20 cellular contexts compared by ENCODE assay signal in the genomic region with DNA sequence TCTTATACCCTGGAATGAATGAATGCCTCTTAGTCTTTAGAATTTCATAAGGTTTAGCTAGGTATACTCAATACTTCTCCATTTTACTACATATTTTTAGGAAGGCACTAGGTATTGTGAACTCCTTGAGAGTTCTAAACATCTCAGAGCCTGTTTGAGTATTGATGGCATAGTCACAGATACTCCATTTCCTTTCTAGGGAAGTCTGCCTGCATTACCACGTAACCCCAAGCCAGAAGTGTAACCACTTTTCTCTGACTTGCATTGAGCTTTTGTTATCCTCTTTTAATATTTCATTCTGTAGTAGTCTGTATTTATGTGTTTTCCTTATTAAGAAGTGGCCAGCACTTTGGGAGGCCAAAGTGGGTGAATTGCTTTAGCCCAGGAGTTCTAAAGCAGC. TPM values are rescaled to one million over a fixed set of nuclear protein-coding genes. Genes with fewer than 3 reads are reported as not detected.
DNase-seq lines count a peak whose midpoint lies in the region; ATAC-seq lines count a peak whose summit lies in the region.
"Had no signal": no experiment of that assay in that cellular context is flagged by ENCODE, and none has a peak within 500 bp of the region (broad histone marks: within the 10 kb centered on the region; RNA-seq: fewer than 3 reads in every experiment).

No MANE protein-coding gene starts in this region.

- H3K36me3 ChIP-seq in trophoblast cell (ENCODE audit: control insufficient read depth in 1 of 2, insufficient read depth in 2 of 2, low read length in 2 of 2) (peaks cover 0 to 9% of the 10 kb centered on the region in 2 experiments), mesendoderm (ENCODE audit: control insufficient read depth, insufficient read depth, low read length) (no peaks in the 10 kb centered on the region)
- H3K36me3 ChIP-seq: breast epithelium, stomach, transverse colon had no signal

- DNase-seq in activated T-cell treated with anti-CD3 and anti-CD28 coated beads, Interleukin-2, amount 50 U/mL, for 72 hours: no peak
- no peak for DNase-seq in activated T-cell treated with anti-CD3 and anti-CD28 coated beads, Interleukin-2, amount 50 U/mL, for 48 hours
- DNase-seq in Jurkat, Clone E6-1 (ENCODE audit: low read depth, low spot score): peak; percentile 26
- DNase-seq in activated CD4-positive, alpha-beta memory T cell treated with anti-CD3 and anti-CD28 coated beads, Interleukin-2, amount 10 ng/mL, durations not matched to agents 7 days and 5 days: no peak
- DNase-seq in trophoblast cell: no peak
- no peak for DNase-seq in NCI-H2029 treated with DMSO at 0.1 percent for 48 hours (lab: John Stamatoyannopoulos, UW)
- no peak for DNase-seq in mesendoderm
- DNase-seq: activated gamma-delta T cell treated with Interleukin-2 at 50 U/mL for 16 hours, HCEC 1CT, naive B cell, NCI-H2081, NCI-H345, retina, SIG-M5, small intestine, stomach, transverse colon had no signal

- H3K27me3 Mint-ChIP-seq in activated T-cell treated with anti-CD3 and anti-CD28 coated beads, Interleukin-2, amount 50 U/mL, for 72 hours (ENCODE audit: low read depth): no peaks in the 10 kb centered on the region
- H3K27me3 Mint-ChIP-seq in activated CD4-positive, alpha-beta memory T cell treated with anti-CD3 and anti-CD28 coated beads, Interleukin-2, amount 10 ng/mL, durations not matched to agents 7 days and 5 days: no peaks in the 10 kb centered on the region
- H3K27me3 Mint-ChIP-seq: naive B cell had no signal

- H2BK5ac ChIP-seq in trophoblast cell (ENCODE audit: low read depth, low read length, poor library complexity): no peak overlapping the region
- H2BK5ac ChIP-seq in mesendoderm (ENCODE audit: low read length): no peak overlapping the region

- H3K23ac ChIP-seq in trophoblast cell (ENCODE audit: low read length): no peak overlapping the region
- H3K23ac ChIP-seq in mesendoderm (ENCODE audit: low read length): no peak overlapping the region

- H3K4me1 ChIP-seq in trophoblast cell (ENCODE audit: control insufficient read depth in 1 of 2, insufficient read depth in 2 of 2, low read length in 2 of 2) (no peaks in the 10 kb centered on the region), mesendoderm (ENCODE audit: control insufficient read depth, low read depth, low read length) (peaks cover 4% of the 10 kb centered on the region)
- H3K4me1 ChIP-seq: breast epithelium had no signal

- H3K79me1 ChIP-seq in trophoblast cell (ENCODE audit: low read length): no peaks in the 10 kb centered on the region
- H3K79me1 ChIP-seq in mesendoderm (ENCODE audit: low read length): peaks cover 12% of the 10 kb centered on the region

- no peaks in the 10 kb centered on the region for H3K9me3 ChIP-seq in trophoblast cell (ENCODE audit: insufficient read depth, low read depth, low read length)
- H3K9me3 ChIP-seq: BLaER1, breast epithelium, stomach, transverse colon had no signal

- no peak overlapping the region for H4K91ac ChIP-seq in trophoblast cell (ENCODE audit: low read depth, low read length)

- peak; percentile 42 to 54 for ATAC-seq in activated T-cell treated with anti-CD3 and anti-CD28 coated beads, Interleukin-2, amount 50 U/mL, for 72 hours (replicated peaks in 1 of 2)

- no peak overlapping the region for H2BK12ac ChIP-seq in trophoblast cell (ENCODE audit: low read length)

- H2BK15ac ChIP-seq in mesendoderm (replicated peaks; ENCODE audit: low read depth): no peak overlapping the region

- H3K18ac ChIP-seq in trophoblast cell (ENCODE audit: low read length) (no peak overlapping the region), mesendoderm (ENCODE audit: low read length) (no peak overlapping the region)

- H2BK120ac ChIP-seq in trophoblast cell (ENCODE audit: insufficient read depth, low read length, poor library complexity): no peak overlapping the region
- no peak overlapping the region for H2BK120ac ChIP-seq in mesendoderm (ENCODE audit: low read depth, low read length)

- WGBS in trophoblast cell (ENCODE audit: extremely low coverage, insufficient coverage, insufficient read length): no CpG with 5 or more reads among the region's 1 CpG
- no CpG with 5 or more reads among the region's 1 CpG for WGBS in mesendoderm (ENCODE audit: extremely low coverage, insufficient coverage, low lambda C conversion rate)

- no peaks in the 10 kb centered on the region for H3K27me3 ChIP-seq in trophoblast cell (ENCODE audit: insufficient read depth, low read length)
- no peaks in the 10 kb centered on the region for H3K27me3 ChIP-seq in mesendoderm (ENCODE audit: insufficient read depth, low read length, poor library complexity)
- H3K27me3 ChIP-seq: BLaER1, breast epithelium, stomach, transverse colon had no signal

- H4K12ac ChIP-seq in trophoblast cell (ENCODE audit: low read depth, low read length): no peak overlapping the region

- H3K56ac ChIP-seq in mesendoderm (ENCODE audit: low read length): no peak overlapping the region

- POLR2A ChIA-PET in activated CD4-positive, alpha-beta memory T cell treated with anti-CD3 and anti-CD28 coated beads, Interleukin-2, amount 10 ng/mL, durations not matched to agents 7 days and 5 days (lab: Charles Lee): interaction anchor here (0.6 to 5.9 kb wide), 5 partner anchors 10 to 50 kb away, joined by 3 to 45 read pairs (median 4); partner anchors contain the start of gene TOP1

- peaks cover 2 to 7% of the 10 kb centered on the region in 2 donors for H3K36me3 Mint-ChIP-seq in activated T-cell treated with anti-CD3 and anti-CD28 coated beads, Interleukin-2, amount 50 U/mL, for 72 hours (ENCODE audit: insufficient read depth in 2 of 2)
- peaks cover 52% of the 10 kb centered on the region for H3K36me3 Mint-ChIP-seq in activated CD4-positive, alpha-beta memory T cell treated with anti-CD3 and anti-CD28 coated beads, Interleukin-2, amount 10 ng/mL, durations not matched to agents 7 days and 5 days (ENCODE audit: low read depth)

- H2AFZ ChIP-seq in trophoblast cell (ENCODE audit: insufficient read depth, low read length, poor library complexity): no peak overlapping the region

- no peak overlapping the region for H3K4me3 ChIP-seq in Jurkat, Clone E6-1 (ENCODE audit: low read length)
- H3K4me3 ChIP-seq in trophoblast cell (ENCODE audit: low read depth, low read length) (no peak overlapping the region), mesendoderm (ENCODE audit: low read length) (no peak overlapping the region)
- H3K4me3 ChIP-seq: BLaER1, breast epithelium, stomach, transverse colon had no signal

- H4K5ac ChIP-seq in mesendoderm (ENCODE audit: low read length): no peak overlapping the region

- CTCF ChIA-PET in activated CD4-positive, alpha-beta memory T cell treated with anti-CD3 and anti-CD28 coated beads, Interleukin-2, amount 10 ng/mL, durations not matched to agents 7 days and 5 days (lab: Charles Lee): interaction anchor here (1.2 to 3.4 kb wide), 5 partner anchors 10 to 94 kb away, joined by 3 to 13 read pairs (median 5); no protein-coding TSS in a partner anchor

- peaks cover 86% of the 10 kb centered on the region for H3K4me1 Mint-ChIP-seq in activated T-cell treated with anti-CD3 and anti-CD28 coated beads, Interleukin-2, amount 50 U/mL, for 72 hours (ENCODE audit: low read depth)
- H3K4me1 Mint-ChIP-seq in activated CD4-positive, alpha-beta memory T cell treated with anti-CD3 and anti-CD28 coated beads, Interleukin-2, amount 10 ng/mL, durations not matched to agents 7 days and 5 days: peaks cover 81% of the 10 kb centered on the region

- H3K4me2 ChIP-seq in trophoblast cell (ENCODE audit: low read length) (no peak overlapping the region), mesendoderm (ENCODE audit: low read length) (no peak overlapping the region)
- H3K4me2 ChIP-seq: BLaER1 had no signal

- H2AK5ac ChIP-seq in trophoblast cell (ENCODE audit: low read length) (no peak overlapping the region), mesendoderm (ENCODE audit: low read length) (no peak overlapping the region)

- no peaks in the 10 kb centered on the region for H3K9me3 Mint-ChIP-seq in activated T-cell treated with anti-CD3 and anti-CD28 coated beads, Interleukin-2, amount 50 U/mL, for 72 hours
- H3K9me3 Mint-ChIP-seq in activated CD4-positive, alpha-beta memory T cell treated with anti-CD3 and anti-CD28 coated beads, Interleukin-2, amount 10 ng/mL, durations not matched to agents 7 days and 5 days: no peaks in the 10 kb centered on the region
- H3K9me3 Mint-ChIP-seq: mesothelial cell of epicardium, naive B cell had no signal

- H3K9ac ChIP-seq in trophoblast cell (ENCODE audit: low read length) (no peak overlapping the region), mesendoderm (ENCODE audit: low read length) (no peak overlapping the region)
- H3K9ac ChIP-seq: BLaER1 had no signal

- H3K4me3 Mint-ChIP-seq in activated T-cell treated with anti-CD3 and anti-CD28 coated beads, Interleukin-2, amount 50 U/mL, for 72 hours: peak overlapping the region; percentile 4 to 85
- no peak overlapping the region for H3K4me3 Mint-ChIP-seq in activated CD4-positive, alpha-beta memory T cell treated with anti-CD3 and anti-CD28 coated beads, Interleukin-2, amount 10 ng/mL, durations not matched to agents 7 days and 5 days
- H3K4me3 Mint-ChIP-seq: mesothelial cell of epicardium, naive B cell had no signal

- peaks cover 9% of the 10 kb centered on the region for H3K79me2 ChIP-seq in trophoblast cell (ENCODE audit: control insufficient read depth, insufficient read depth, low read length, poor library complexity)
- H3K79me2 ChIP-seq in mesendoderm (ENCODE audit: control insufficient read depth, insufficient read depth, low read length): peaks cover 55% of the 10 kb centered on the region

- no peak overlapping the region for H3K14ac ChIP-seq in trophoblast cell (ENCODE audit: low read length)

- H3K27ac ChIP-seq in trophoblast cell (ENCODE audit: low read depth, low read length) (no peak overlapping the region), mesendoderm (ENCODE audit: low read depth, low read length) (no peak overlapping the region)
- H3K27ac ChIP-seq: BLaER1, breast epithelium, stomach, transverse colon had no signal

- H4K8ac ChIP-seq in trophoblast cell (ENCODE audit: low read depth, low read length) (no peak overlapping the region), mesendoderm (ENCODE audit: low read depth, low read length) (no peak overlapping the region)

- peak overlapping the region; percentile 55 for H3K4ac ChIP-seq in trophoblast cell (ENCODE audit: low read depth, low read length)
- no peak overlapping the region for H3K4ac ChIP-seq in mesendoderm (ENCODE audit: low read depth, low read length)

- peak overlapping the region; percentile 95 for H3K27ac Mint-ChIP-seq in activated T-cell treated with anti-CD3 and anti-CD28 coated beads, Interleukin-2, amount 50 U/mL, for 72 hours
- peak overlapping the region; percentile 73 for H3K27ac Mint-ChIP-seq in activated CD4-positive, alpha-beta memory T cell treated with anti-CD3 and anti-CD28 coated beads, Interleukin-2, amount 10 ng/mL, durations not matched to agents 7 days and 5 days
- H3K27ac Mint-ChIP-seq: mesothelial cell of epicardium had no signal

RNA-seq across cellular contexts. Expression of gene TOP1, which starts 12.2 kb away (rescaled TPM):
- 10 to 100 TPM; 78.7 to 86.1 TPM for total RNA-seq in activated T-cell treated with anti-CD3 and anti-CD28 coated beads, Interleukin-2, amount 50 U/mL, for 72 hours
- 93.2 TPM for polyA plus RNA-seq in Jurkat, Clone E6-1 (2012; ENCODE audit: insufficient read depth, insufficient read length)
- 10 to 100 TPM; 67.5 to 68.0 TPM for total RNA-seq in activated CD4-positive, alpha-beta memory T cell treated with anti-CD3 and anti-CD28 coated beads, Interleukin-2, amount 10 ng/mL, durations not matched to agents 7 days and 5 days
- 225 and 236 TPM in 2 replicates for polyA plus RNA-seq in trophoblast cell (2013)
- polyA plus RNA-seq in mesendoderm (2013, experiment 1 of 2): 172 TPM
- polyA plus RNA-seq in mesendoderm (2013, experiment 2 of 2): 171 TPM
